ENCODE assay signal across 1 cellular context in genomic region chr22:28894793-28895192, GRCh38.
TF ChIP-seq lines count a peak whose summit lies in the region.

No MANE protein-coding gene starts in this region.

TF ChIP-seq in H1, 55 proteins besides CTCF, POLR2A, EP300 and RAD21:
- TF ChIP-seq TAF1 (IDR thresholded peaks at IDR 0.05; ENCODE audit: low read depth, low read length) (no peak), ATF3 (IDR thresholded peaks at IDR 0.05; ENCODE audit: insufficient read depth, low read depth, low read length) (no peak), CTBP2 (IDR thresholded peaks at IDR 0.05; ENCODE audit: borderline replicate concordance, insufficient read depth, insufficient read length, low read length) (no peak), POLR2AphosphoS5 (IDR thresholded peaks at IDR 0.05; ENCODE audit: low read depth, low read length) (no peak), CHD7 (IDR thresholded peaks at IDR 0.05; ENCODE audit: insufficient replicate concordance, low read length) (no peak), USF2 (IDR thresholded peaks at IDR 0.05; ENCODE audit: low read length) (no peak), SAP30 (IDR thresholded peaks at IDR 0.05; ENCODE audit: insufficient read depth, insufficient replicate concordance, low read length) (no peak), TBP (IDR thresholded peaks at IDR 0.05; ENCODE audit: low read depth, low read length) (no peak), TAF7 (optimal IDR thresholded peaks at IDR 0.05; ENCODE audit: borderline replicate concordance, low read depth, low read length) (no peak), RNF2 (IDR thresholded peaks at IDR 0.05; ENCODE audit: borderline replicate concordance, low read depth, low read length, missing control alignments, poor library complexity, severe bottlenecking) (no peak), HDAC2 (IDR thresholded peaks at IDR 0.05; ENCODE audit: borderline replicate concordance in 1 of 2, low read depth in 2 of 2, low read length in 2 of 2) (no peak), NRF1 (IDR thresholded peaks at IDR 0.05; ENCODE audit: low read depth, low read length) (no peak), SIRT6 (IDR thresholded peaks at IDR 0.05; ENCODE audit: low read length) (no peak)
